26 cellular contexts compared by ENCODE assay signal in the genomic region with DNA sequence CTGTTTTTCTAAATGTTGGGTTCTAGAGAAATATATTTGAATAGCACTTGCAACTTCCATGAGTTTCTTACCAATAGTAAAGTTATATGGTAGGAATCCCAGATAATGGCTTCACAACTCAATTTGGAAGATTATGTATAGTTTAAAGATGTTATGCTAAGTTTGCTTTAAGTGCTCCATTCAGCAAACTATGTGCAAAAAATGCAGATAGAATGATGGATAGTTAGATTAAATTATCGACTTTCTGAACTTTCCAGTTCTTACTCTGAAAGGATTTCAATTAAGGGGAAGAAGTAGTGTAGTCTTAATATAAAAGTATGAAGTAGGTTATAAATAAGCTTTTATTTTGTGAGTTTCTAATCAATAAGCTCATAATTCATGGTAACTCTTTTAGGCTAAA.
"Had no signal": no experiment of that assay in that cellular context is flagged by ENCODE, and none has a peak within 500 bp of the region (broad histone marks: within the 10 kb centered on the region; RNA-seq: fewer than 3 reads in every experiment).

No MANE protein-coding gene starts in this region.

- H3K4me3 ChIP-seq: esophagus muscularis mucosa, lower lobe of right lung, right lobe of liver, suprapubic skin, transverse colon, upper lobe of right lung, uterus had no signal

- DNase-seq: dorsolateral prefrontal cortex; effector CD4-positive, alpha-beta T cell; hypothalamus; immature natural killer cell; left ventricle myocardium superior; lower lobe of right lung; naive B cell; right lobe of liver; small intestine; stimulated activated CD4-positive, alpha-beta T cell treated with anti-CD3 and anti-CD28 coated beads, Interleukin-12 subunit alpha, Interleukin-12 subunit beta, amount 100 ng/mL, for 4 hours; stimulated activated CD4-positive, alpha-beta T cell treated with anti-CD3 and anti-CD28 coated beads, Interleukin-1b, Interleukin-23, amount 100 ng/mL, for 48 hours; stimulated activated CD4-positive, alpha-beta T cell treated with anti-CD3 and anti-CD28 coated beads, Interleukin-4, amount 100 ng/mL, for 1 hour; stimulated activated CD8-positive, alpha-beta memory T cell treated with anti-CD3 and anti-CD28 coated beads, Interleukin-4, amount 100 ng/mL, for 48 hours; stimulated activated naive CD4-positive, alpha-beta T cell; stimulated activated naive CD8-positive, alpha-beta T cell treated with anti-CD3 and anti-CD28 coated beads, Interleukin-15, amount 100 ng/mL, for 72 hours; transverse colon; upper lobe of right lung had no signal

- H3K9me3 Mint-ChIP-seq: immature natural killer cell; naive B cell; natural killer cell treated with Interleukin-12 subunit alpha and Interleukin-12 subunit beta and Interleukin-15 and Interleukin-18, amount 100 ng/mL, for 72 hours; stimulated activated naive CD8-positive, alpha-beta T cell treated with anti-CD3 and anti-CD28 coated beads, Interleukin-15, amount 100 ng/mL, for 72 hours had no signal

- H3K27me3 ChIP-seq: dorsolateral prefrontal cortex, esophagus muscularis mucosa, foreskin keratinocyte, neutrophil, right lobe of liver, suprapubic skin, transverse colon, upper lobe of right lung, uterus had no signal

- ATAC-seq: natural killer cell treated with Interleukin-12 subunit alpha and Interleukin-12 subunit beta and Interleukin-15 and Interleukin-18, amount 100 ng/mL, for 72 hours; stimulated activated naive CD8-positive, alpha-beta T cell treated with anti-CD3 and anti-CD28 coated beads, Interleukin-15, amount 100 ng/mL, for 72 hours had no signal

- H3K27ac Mint-ChIP-seq: immature natural killer cell; naive B cell; natural killer cell treated with Interleukin-12 subunit alpha and Interleukin-12 subunit beta and Interleukin-15 and Interleukin-18, amount 100 ng/mL, for 72 hours; progenitor cell of endocrine pancreas; stimulated activated naive CD8-positive, alpha-beta T cell treated with anti-CD3 and anti-CD28 coated beads, Interleukin-15, amount 100 ng/mL, for 72 hours had no signal

- H3K27ac ChIP-seq: esophagus muscularis mucosa, lower lobe of right lung, neutrophil, parathyroid adenoma, upper lobe of right lung had no signal

- H3K4me3 Mint-ChIP-seq: immature natural killer cell; naive B cell; natural killer cell treated with Interleukin-12 subunit alpha and Interleukin-12 subunit beta and Interleukin-15 and Interleukin-18, amount 100 ng/mL, for 72 hours; neural crest cell; stimulated activated naive CD8-positive, alpha-beta T cell treated with anti-CD3 and anti-CD28 coated beads, Interleukin-15, amount 100 ng/mL, for 72 hours had no signal

- H3K36me3 Mint-ChIP-seq: immature natural killer cell; naive B cell; natural killer cell treated with Interleukin-12 subunit alpha and Interleukin-12 subunit beta and Interleukin-15 and Interleukin-18, amount 100 ng/mL, for 72 hours had no signal

- H3K27me3 Mint-ChIP-seq: naive B cell, progenitor cell of endocrine pancreas had no signal

- H3K36me3 ChIP-seq: esophagus muscularis mucosa, lower lobe of right lung, neutrophil, right lobe of liver, suprapubic skin, transverse colon, upper lobe of right lung, uterus had no signal

- H3K9me3 ChIP-seq: esophagus muscularis mucosa, lower lobe of right lung, neutrophil, right lobe of liver, suprapubic skin, transverse colon, upper lobe of right lung, uterus had no signal

- H2AFZ ChIP-seq: parathyroid adenoma had no signal

- H3K9ac ChIP-seq: parathyroid adenoma had no signal

- H3K4me1 Mint-ChIP-seq: immature natural killer cell; naive B cell; stimulated activated naive CD8-positive, alpha-beta T cell treated with anti-CD3 and anti-CD28 coated beads, Interleukin-15, amount 100 ng/mL, for 72 hours had no signal
